Comparison of ENCODE assay signal across 20 cellular contexts in the genomic region with DNA sequence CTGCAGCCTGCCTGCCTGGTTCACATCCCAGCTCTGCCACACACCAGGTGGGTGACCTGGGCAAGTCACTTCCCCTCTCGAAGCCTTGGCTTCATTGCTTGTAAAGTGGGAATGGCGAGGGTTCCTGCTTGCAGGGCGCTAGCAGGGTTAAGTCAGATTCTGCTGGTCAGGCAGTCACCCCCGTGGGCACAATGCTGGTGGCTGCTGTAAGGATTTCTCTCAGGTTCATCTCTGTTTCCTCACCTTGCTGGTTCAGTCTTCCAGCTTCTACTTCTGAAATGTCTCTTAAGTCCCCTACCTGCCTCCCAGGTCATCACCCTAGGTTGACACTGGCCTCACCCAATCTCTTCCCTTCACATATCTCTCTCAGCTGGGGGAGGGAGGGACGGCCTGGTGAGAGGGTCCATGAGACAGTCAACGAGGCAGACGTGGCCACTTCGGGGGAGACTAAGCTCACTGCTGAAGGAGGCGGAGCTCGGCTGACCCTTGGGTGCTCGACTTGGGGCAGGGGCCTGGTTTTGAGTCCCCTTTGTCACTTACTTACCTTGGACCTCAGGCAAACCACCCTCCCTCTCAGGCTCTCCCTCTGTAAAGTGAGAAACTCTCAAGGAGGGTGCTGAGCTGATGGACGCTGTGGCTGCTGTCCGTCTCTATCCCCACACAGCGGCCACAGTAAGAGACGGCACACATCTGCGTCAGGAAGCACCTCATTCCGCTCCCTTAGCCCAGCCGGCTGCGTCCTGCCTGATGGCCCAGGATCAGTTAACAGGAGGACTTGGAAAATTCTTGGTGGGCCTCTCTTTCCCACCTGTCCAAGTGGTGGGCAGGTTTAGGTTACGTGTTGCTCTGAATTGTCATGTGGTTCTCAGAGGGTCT. TPM values are rescaled to one million over a fixed set of nuclear protein-coding genes. Genes with fewer than 3 reads are reported as not detected.
A peak's percentile ranks its signal among the peaks of the same experiment; 100 is the strongest.
DNase-seq lines count a peak whose midpoint lies in the region; ATAC-seq, FAIRE-seq and TF ChIP-seq lines count a peak whose summit lies in the region.
"Had no signal": no experiment of that assay in that cellular context is flagged by ENCODE, and none has a peak within 500 bp of the region (broad histone marks: within the 10 kb centered on the region; RNA-seq: fewer than 3 reads in every experiment).

No MANE protein-coding gene starts in this region.

- DNase-seq in LNCaP clone FGC (ENCODE audit: low read depth) (no peak), K562 (ENCODE audit: extremely low read depth in 1 of 4, low spot score in 3 of 4) (no peak), left lobe of liver (ENCODE audit: low spot score) (no peak)
- DNase-seq in stimulated activated naive B cell treated with anti-CD40 and anti-IgM and Interleukin-4, amounts not matched to agents 10 μg/mL and 1 μg/mL and 100 μg/mL, for 72 hours = no peak
- DNase-seq: activated CD8-positive, alpha-beta T cell treated with anti-CD3 and anti-CD28 coated beads, Interleukin-2, amount 10 ng/mL, durations not matched to agents 7 days and 5 days; activated naive CD8-positive, alpha-beta T cell treated with anti-CD3 and anti-CD28 coated beads, Interleukin-2, amount 50 U/mL, for 24 hours; activated T-cell treated with anti-CD3 and anti-CD28 coated beads, Interleukin-2, amount 50 U/mL, for 4 hours; central memory CD4-positive, alpha-beta T cell; NCI-H1105; NCI-H2107; NCI-H69; SJCRH30 had no signal

- POLR2A ChIA-PET in K562 (lab: Yijun Ruan, JAX) = interaction anchor here (0.6 to 1.9 kb wide), 4 partner anchors 10 to 57 kb away, joined by 3 to 8 read pairs (median 6); partner anchors contain the start of gene CTSH

- H3K27ac Mint-ChIP-seq in stimulated activated naive B cell treated with anti-CD40 and anti-IgM and Interleukin-4, amounts not matched to agents 10 μg/mL and 1 μg/mL and 100 μg/mL, for 72 hours = peak overlapping the region; percentile 75
- H3K27ac Mint-ChIP-seq: activated naive CD8-positive, alpha-beta T cell treated with anti-CD3 and anti-CD28 coated beads, Interleukin-2, amount 50 U/mL, for 24 hours; endodermal cell had no signal

- no peak overlapping the region for H3K4me2 ChIP-seq in K562 (ENCODE audit: insufficient read depth, low read length)

- BruUV-seq in K562 (replicated peaks; lab: Mats Ljungman, UMichigan) = TSS peak; percentile 15

- peaks cover 73% of the 10 kb centered on the region; the same call in 2 of the 3 replicates for H3K36me3 ChIP-seq in K562 (ENCODE audit: control insufficient read depth, insufficient read depth, low read length)
- H3K36me3 ChIP-seq: SJCRH30 had no signal

- H3K9ac ChIP-seq in K562 (ENCODE audit: insufficient read depth in 1 of 2, low read depth in 2 of 2, low read length in 2 of 2) = peak overlapping the region in 1 of 2 experiments; percentile 73; a peak in 2 of 4 replicates

- TF ChIP-seq RAD21 in K562 (CRISPR knock-in tag; conservative IDR thresholded peaks at IDR 0.05 in 1 of 2, IDR thresholded peaks at IDR 0.05 in 1 of 2) = no peak

- in situ Hi-C loops in K562 (cut with MboI) = no loop called here

- peaks cover 2% of the 10 kb centered on the region in 2 donors for H3K9me3 Mint-ChIP-seq in stimulated activated naive B cell treated with anti-CD40 and anti-IgM and Interleukin-4, amounts not matched to agents 10 μg/mL and 1 μg/mL and 100 μg/mL, for 72 hours
- H3K9me3 Mint-ChIP-seq: activated naive CD8-positive, alpha-beta T cell treated with anti-CD3 and anti-CD28 coated beads, Interleukin-2, amount 50 U/mL, for 24 hours; activated T-cell treated with anti-CD3 and anti-CD28 coated beads, Interleukin-2, amount 50 U/mL, for 4 hours; endodermal cell had no signal

- H3K4me1 Mint-ChIP-seq in stimulated activated naive B cell treated with anti-CD40 and anti-IgM and Interleukin-4, amounts not matched to agents 10 μg/mL and 1 μg/mL and 100 μg/mL, for 72 hours = peaks cover 35 to 44% of the 10 kb centered on the region in 2 donors
- H3K4me1 Mint-ChIP-seq: endodermal cell had no signal

- H3K27ac ChIP-seq in K562 (ENCODE audit: extremely low read depth, low read depth, low read length) = no peak overlapping the region
- H3K27ac ChIP-seq: SJCRH30 had no signal

- 92% methylated on average over 20 of the region's 20 CpGs for WGBS in K562 (ENCODE audit: insufficient coverage, low coverage, missing lambda C conversion rate)

- H3K9me3 ChIP-seq in K562 (replicated peaks; ENCODE audit: control insufficient read depth, insufficient read depth, low read depth, low read length) = no peaks in the 10 kb centered on the region
- H3K9me3 ChIP-seq: SJCRH30, stomach had no signal

- no peak overlapping the region for H2AFZ ChIP-seq in K562 (ENCODE audit: low read depth, low read length)

- TF ChIP-seq POLR2A in K562 (conservative IDR thresholded peaks at IDR 0.05) = no peak

- CTCF ChIA-PET in K562 (lab: Yijun Ruan, JAX; ENCODE audit: low intra/inter-chr PET ratio) = no interaction called here

- TF ChIP-seq EP300 in K562 (IDR thresholded peaks at IDR 0.05; ENCODE audit: low read length) = no peak

- H3K27me3 Mint-ChIP-seq in stimulated activated naive B cell treated with anti-CD40 and anti-IgM and Interleukin-4, amounts not matched to agents 10 μg/mL and 1 μg/mL and 100 μg/mL, for 72 hours = no peaks in the 10 kb centered on the region

- TF ChIP-seq CTCF in LNCaP clone FGC (IDR thresholded peaks at IDR 0.05; ENCODE audit: control insufficient read depth, extremely low read depth, insufficient read depth) (0 out of 2 replicates have a peak, but pooled peaks have one; percentile 11), K562 (IDR thresholded peaks at IDR 0.05 in 2 of 3, conservative IDR thresholded peaks at IDR 0.05 in 1 of 3; ENCODE audit: insufficient read depth in 2 of 3, low read depth in 1 of 3, low read length in 3 of 3) (no peak)

- ATAC-seq in K562 (no peak), left lobe of liver (peak; percentile 14), GM18873 (IDR thresholded peaks at IDR 0.05; ENCODE audit: low FRiP score, unreplicated experiment) (no peak), GM21447 (IDR thresholded peaks at IDR 0.05; ENCODE audit: unreplicated experiment) (no peak), HG03196 (IDR thresholded peaks at IDR 0.05; ENCODE audit: unreplicated experiment) (no peak), HG03432 (IDR thresholded peaks at IDR 0.05; ENCODE audit: unreplicated experiment) (no peak)
- no peak for ATAC-seq in stimulated activated naive B cell treated with anti-CD40 and anti-IgM and Interleukin-4, amounts not matched to agents 10 μg/mL and 1 μg/mL and 100 μg/mL, for 72 hours (replicated peaks)
- ATAC-seq: activated CD8-positive, alpha-beta T cell treated with anti-CD3 and anti-CD28 coated beads, Interleukin-2, amount 10 ng/mL, durations not matched to agents 7 days and 5 days; activated naive CD8-positive, alpha-beta T cell treated with anti-CD3 and anti-CD28 coated beads, Interleukin-2, amount 50 U/mL, for 24 hours; activated T-cell treated with anti-CD3 and anti-CD28 coated beads, Interleukin-2, amount 50 U/mL, for 4 hours; HCT116 had no signal

- no peaks in the 10 kb centered on the region for H3K27me3 ChIP-seq in K562 (ENCODE audit: control insufficient read depth in 2 of 2, insufficient read depth in 2 of 2, low read length in 2 of 2)
- H3K27me3 ChIP-seq: SJCRH30, stomach had no signal

- peaks cover 73% of the 10 kb centered on the region in 2 donors for H3K36me3 Mint-ChIP-seq in stimulated activated naive B cell treated with anti-CD40 and anti-IgM and Interleukin-4, amounts not matched to agents 10 μg/mL and 1 μg/mL and 100 μg/mL, for 72 hours

- H3K79me2 ChIP-seq in K562 (ENCODE audit: control insufficient read depth, insufficient read depth, low read length) = peaks cover 9% of the 10 kb centered on the region; the same call in 1 of the 3 replicates

- intact Hi-C loops in K562 (cut with micrococcal nuclease) = no loop called here

- no peak for FAIRE-seq in K562 (lab: Jason Lieb, UNC)

- peaks cover 24 to 41% of the 10 kb centered on the region in 2 experiments for H3K4me1 ChIP-seq in K562 (replicated peaks in 1 of 2; ENCODE audit: control insufficient read depth in 2 of 2, insufficient read depth in 2 of 2, low read length in 2 of 2)

- no peaks in the 10 kb centered on the region for H3K9me1 ChIP-seq in K562 (ENCODE audit: control insufficient read depth, insufficient read depth, low read length)

- H4K20me1 ChIP-seq in K562 (replicated peaks; ENCODE audit: control insufficient read depth, insufficient read depth, low read length) = no peaks in the 10 kb centered on the region

- H3K4me3 ChIP-seq in LNCaP clone FGC (ENCODE audit: low read depth, low read length) (no peak overlapping the region), K562 (no peak overlapping the region)
- H3K4me3 ChIP-seq: SJCRH30, stomach had no signal

- no peak overlapping the region for H3K4me3 Mint-ChIP-seq in stimulated activated naive B cell treated with anti-CD40 and anti-IgM and Interleukin-4, amounts not matched to agents 10 μg/mL and 1 μg/mL and 100 μg/mL, for 72 hours
- H3K4me3 Mint-ChIP-seq: activated CD8-positive, alpha-beta T cell treated with anti-CD3 and anti-CD28 coated beads, Interleukin-2, amount 10 ng/mL, durations not matched to agents 7 days and 5 days; activated naive CD8-positive, alpha-beta T cell treated with anti-CD3 and anti-CD28 coated beads, Interleukin-2, amount 50 U/mL, for 24 hours; activated T-cell treated with anti-CD3 and anti-CD28 coated beads, Interleukin-2, amount 50 U/mL, for 4 hours; endodermal cell; T-helper 1 cell treated with Interleukin-12 subunit alpha and Interleukin-12 subunit beta and Interleukin-4 antibody, amounts not matched to agents 30 μg/mL and 1 μg/mL, for 36 hours had no signal

TF ChIP-seq in K562, 482 proteins besides CTCF, POLR2A, EP300 and RAD21:
- TF ChIP-seq LCOR (CRISPR knock-in tag; IDR thresholded peaks at IDR 0.05) (no peak), POLR2G (IDR thresholded peaks at IDR 0.05; ENCODE audit: low read depth, low read length) (0 out of 2 replicates have a peak, but pooled peaks have one; percentile 6)
TF ChIP-seq in K562: peak in this region for 1.

RNA-seq across cellular contexts. Expression of gene CTSH, which starts 11.4 kb away (rescaled TPM):
- total RNA-seq in K562 (2011; cell fraction: chromatin; rRNA removed; ENCODE audit: low replicate concordance) = 299 and 667 TPM in 2 replicates
- 475 and 577 TPM in 2 replicates for total RNA-seq in K562 (2011; cell fraction: nucleolus; rRNA removed)
- total RNA-seq in K562 (2011; cell fraction: nucleoplasm; rRNA removed) = 452 and 464 TPM in 2 replicates
- total RNA-seq in K562 (2014; rRNA removed) (221 and 262 TPM in 2 replicates), K562 (2014; rRNA removed; fragmentation: Illumina TruSeq; extraction: Trizol) (130 and 158 TPM in 2 replicates), K562 (2015; rRNA removed; fragmentation: Illumina TruSeq; extraction: Trizol) (169 and 170 TPM in 2 replicates), K562 (2021) (173 TPM in 2 replicates), left lobe of liver (38.5 TPM)
- polyA plus RNA-seq in K562 (2011; rRNA removed) (346 and 462 TPM in 2 replicates), K562 (2014; fragmentation: Illumina TruSeq; extraction: Trizol) (264 and 319 TPM in 2 replicates), K562 (2014; fragmentation: Nextera tagmentation; extraction: Ambion mirVana) (10 to 100 TPM; 15.0 to 35.1 TPM), K562 (2014; rRNA removed) (314 and 326 TPM in 2 replicates)
- 293 and 363 TPM in 2 replicates for polyA plus RNA-seq in K562 (2011; cell fraction: cytosol; rRNA removed)
- polyA plus RNA-seq in K562 (2011; cell fraction: nucleus; rRNA removed) = 419 and 596 TPM in 2 replicates
- 197 and 377 TPM in 2 replicates for polyA plus RNA-seq in K562 (2012)
- polyA minus RNA-seq in K562 (2011; rRNA and poly(A)+ RNA removed) = 172 and 231 TPM in 2 replicates
- polyA minus RNA-seq in K562 (2011; cell fraction: cytosol; rRNA and poly(A)+ RNA removed) = 126 and 148 TPM in 2 replicates
- polyA minus RNA-seq in K562 (2011; cell fraction: nucleus; rRNA and poly(A)+ RNA removed) = 135 and 136 TPM in 2 replicates
